8 cellular contexts compared by ENCODE assay signal in the genomic region with DNA sequence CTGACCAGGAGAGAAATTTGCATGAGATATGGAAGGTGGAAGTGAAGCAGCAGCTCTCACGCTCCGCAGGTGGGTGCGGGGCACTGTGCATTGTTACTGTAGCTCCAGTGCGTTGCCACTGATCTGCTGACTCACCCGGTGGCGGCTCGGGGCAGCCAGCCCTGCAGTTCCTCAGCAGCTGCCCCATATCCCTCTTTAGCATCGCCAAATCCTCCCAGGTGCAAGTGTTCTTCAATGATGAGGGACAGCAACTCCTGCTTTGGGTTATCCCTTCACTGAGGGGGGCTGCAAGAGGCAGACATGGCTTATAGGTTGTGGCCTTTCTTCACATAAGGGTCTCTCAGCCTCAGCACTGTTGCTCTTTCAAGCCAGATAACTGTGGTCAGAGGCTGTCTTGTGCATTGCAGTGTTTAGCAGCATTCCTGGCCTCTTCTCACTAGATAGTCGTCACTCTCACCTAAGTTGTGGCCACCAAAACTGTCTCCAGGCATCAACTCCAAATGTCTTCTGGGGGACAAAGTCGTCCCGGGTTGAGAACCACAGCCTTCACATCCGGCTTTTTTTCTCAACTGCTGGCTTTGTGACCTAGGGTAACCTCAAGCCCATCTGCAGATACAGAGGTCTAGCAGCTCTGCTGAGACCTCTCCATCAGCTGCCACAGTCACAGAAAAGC.
A peak's percentile ranks its signal among the peaks of the same experiment; 100 is the strongest.
DNase-seq lines count a peak whose midpoint lies in the region; FAIRE-seq and TF ChIP-seq lines count a peak whose summit lies in the region.

No MANE protein-coding gene starts in this region.

- FAIRE-seq in GM12892 (lab: Jason Lieb, UNC) (peak; percentile 92), H54 (lab: Jason Lieb, UNC) (peak; percentile 69)

- DNase-seq in GM12892 (ENCODE audit: insufficient read length) (peak; percentile 44), H54 (ENCODE audit: insufficient read length, low spot score) (peak; percentile 52), LoVo (ENCODE audit: low spot score) (peak; percentile 8), dermis microvascular lymphatic vessel endothelial cell (ENCODE audit: low read depth in 2 of 2) (peak; percentile 16 to 75), renal cortical epithelial cell (ENCODE audit: low read depth) (peak; percentile 22), ecto neural progenitor cell (ENCODE audit: low spot score) (no peak), hippocampal formation (lab: John Stamatoyannopoulos, UW) (no peak)
- DNase-seq in activated CD4-positive, CD25-positive, alpha-beta regulatory T cell (lab: John Stamatoyannopoulos, UW), result peak; percentile 12 to 31 (median 26)

- TF ChIP-seq POLR2A in GM12892 (IDR thresholded peaks at IDR 0.05; ENCODE audit: low read depth, low read length) (no peak), H54 (IDR thresholded peaks at IDR 0.05; ENCODE audit: low read depth, low read length) (no peak)

Comparison
In these comparisons a context has a peak if more than half of its experiments do, and no peak if none do; other contexts are left out.
1. DNase-seq: peak in GM12892 (single experiment), H54 (single experiment), LoVo (single experiment), activated CD4-positive, CD25-positive, alpha-beta regulatory T cell (4 of 4), dermis microvascular lymphatic vessel endothelial cell (2 of 2) and renal cortical epithelial cell (single experiment); none in ecto neural progenitor cell (single experiment) and hippocampal formation (0 of 2).